In genomic region chr5:39082995-39083394, GRCh38 we compare ENCODE assay signal across 25 cellular contexts. TPM values are rescaled to one million over a fixed set of nuclear protein-coding genes. Genes with fewer than 3 reads are reported as not detected.
DNase-seq lines count a peak whose midpoint lies in the region; ATAC-seq, FAIRE-seq and TF ChIP-seq lines count a peak whose summit lies in the region.
"Had no signal": no experiment of that assay in that cellular context is flagged by ENCODE, and none has a peak within 500 bp of the region (broad histone marks: within the 10 kb centered on the region; RNA-seq: fewer than 3 reads in every experiment).

No MANE protein-coding gene starts in this region.

- peaks cover 3% of the 10 kb centered on the region for H3K9me3 Mint-ChIP-seq in activated CD8-positive, alpha-beta T cell treated with anti-CD3 and anti-CD28 coated beads for 36 hours
- H3K9me3 Mint-ChIP-seq in activated CD8-positive, alpha-beta T cell treated with anti-CD3 and anti-CD28 coated beads, Interleukin-2, amount 10 ng/mL, durations not matched to agents 7 days and 5 days (ENCODE audit: insufficient read depth): no peaks in the 10 kb centered on the region
- H3K9me3 Mint-ChIP-seq in activated T-helper 17 cell treated with anti-CD3 and anti-CD28 coated beads, Interleukin-2, amount 50 U/mL, for 72 hours: peaks cover 5% of the 10 kb centered on the region
- H3K9me3 Mint-ChIP-seq in glutamatergic neuron (ENCODE audit: unreplicated experiment): no peaks in the 10 kb centered on the region

- CTCF ChIA-PET in activated CD8-positive, alpha-beta T cell treated with anti-CD3 and anti-CD28 coated beads for 36 hours (lab: Charles Lee): interaction anchor here (0.6 to 1.5 kb wide), 3 partner anchors 8 to 124 kb away, joined by 3 to 4 read pairs (median 3); no protein-coding TSS in a partner anchor
- CTCF ChIA-PET in activated CD8-positive, alpha-beta T cell treated with anti-CD3 and anti-CD28 coated beads, Interleukin-2, amount 10 ng/mL, durations not matched to agents 7 days and 5 days (lab: Charles Lee): no interaction called here
- CTCF ChIA-PET in K562 (lab: Yijun Ruan, JAX; ENCODE audit: low intra/inter-chr PET ratio): no interaction called here

- no peak for TF ChIP-seq EP300 in K562 (IDR thresholded peaks at IDR 0.05; ENCODE audit: low read length)

- TF ChIP-seq RAD21 in K562 (CRISPR knock-in tag; conservative IDR thresholded peaks at IDR 0.05 in 1 of 2, IDR thresholded peaks at IDR 0.05 in 1 of 2): no peak

- no peak overlapping the region for H2AFZ ChIP-seq in K562 (ENCODE audit: low read depth, low read length)

- peaks cover 23% of the 10 kb centered on the region for H3K27me3 Mint-ChIP-seq in activated CD8-positive, alpha-beta T cell treated with anti-CD3 and anti-CD28 coated beads for 36 hours
- peaks cover 27% of the 10 kb centered on the region for H3K27me3 Mint-ChIP-seq in activated CD8-positive, alpha-beta T cell treated with anti-CD3 and anti-CD28 coated beads, Interleukin-2, amount 10 ng/mL, durations not matched to agents 7 days and 5 days (ENCODE audit: low read depth)
- H3K27me3 Mint-ChIP-seq in activated T-helper 17 cell treated with anti-CD3 and anti-CD28 coated beads, Interleukin-2, amount 50 U/mL, for 72 hours: peaks cover 15% of the 10 kb centered on the region
- H3K27me3 Mint-ChIP-seq in glutamatergic neuron (ENCODE audit: unreplicated experiment): peaks cover 4% of the 10 kb centered on the region

- H3K4me1 ChIP-seq in K562 (replicated peaks in 1 of 2; ENCODE audit: control insufficient read depth in 2 of 2, insufficient read depth in 2 of 2, low read length in 2 of 2): no peaks in the 10 kb centered on the region; a peak in 1 of 5 replicates
- H3K4me1 ChIP-seq: BE2C, BLaER1 had no signal

- H3K79me2 ChIP-seq in K562 (ENCODE audit: control insufficient read depth, insufficient read depth, low read length): no peaks in the 10 kb centered on the region

- H3K27me3 ChIP-seq in K562 (ENCODE audit: control insufficient read depth in 2 of 2, insufficient read depth in 2 of 2, low read length in 2 of 2): no peaks in the 10 kb centered on the region
- H3K27me3 ChIP-seq: BLaER1 had no signal

- BruUV-seq in K562 (replicated peaks; lab: Mats Ljungman, UMichigan): no TSS peak

- POLR2A ChIA-PET in activated CD8-positive, alpha-beta T cell treated with anti-CD3 and anti-CD28 coated beads for 36 hours (lab: Charles Lee): no interaction called here
- POLR2A ChIA-PET in activated CD8-positive, alpha-beta T cell treated with anti-CD3 and anti-CD28 coated beads, Interleukin-2, amount 10 ng/mL, durations not matched to agents 7 days and 5 days (lab: Charles Lee): no interaction called here
- POLR2A ChIA-PET in K562 (lab: Yijun Ruan, JAX): interaction anchor here (0.7 kb wide), 1 partner anchor 69 kb away, joined by 3 read pairs; no protein-coding TSS in a partner anchor

- no peak overlapping the region for H3K27ac Mint-ChIP-seq in activated CD8-positive, alpha-beta T cell treated with anti-CD3 and anti-CD28 coated beads for 36 hours
- H3K27ac Mint-ChIP-seq in activated CD8-positive, alpha-beta T cell treated with anti-CD3 and anti-CD28 coated beads, Interleukin-2, amount 10 ng/mL, durations not matched to agents 7 days and 5 days: no peak overlapping the region
- H3K27ac Mint-ChIP-seq in activated T-helper 17 cell treated with anti-CD3 and anti-CD28 coated beads, Interleukin-2, amount 50 U/mL, for 72 hours: peak overlapping the region; percentile 90
- H3K27ac Mint-ChIP-seq in glutamatergic neuron (ENCODE audit: unreplicated experiment): no peak overlapping the region
- H3K27ac Mint-ChIP-seq: CD4-positive, alpha-beta memory T cell; CD4-positive, CD25-positive, alpha-beta regulatory T cell; CD8-positive, alpha-beta memory T cell had no signal

- H3K36me3 ChIP-seq in K562 (ENCODE audit: control insufficient read depth, insufficient read depth, low read length): no peaks in the 10 kb centered on the region
- H3K36me3 ChIP-seq: BE2C, BLaER1 had no signal

- intact Hi-C loops in activated CD8-positive, alpha-beta T cell treated with anti-CD3 and anti-CD28 coated beads for 36 hours (cut with micrococcal nuclease): no loop called here
- intact Hi-C loops in K562 (cut with micrococcal nuclease): loop anchor here (5.0 to 10.0 kb wide), 4 partner anchors 134 to 638 kb away; partner anchors contain the start of gene FYB1

- ATAC-seq in activated CD8-positive, alpha-beta T cell treated with anti-CD3 and anti-CD28 coated beads for 36 hours: no peak
- no peak for ATAC-seq in activated CD8-positive, alpha-beta T cell treated with anti-CD3 and anti-CD28 coated beads, Interleukin-2, amount 10 ng/mL, durations not matched to agents 7 days and 5 days
- peak; percentile 72 for ATAC-seq in activated T-helper 17 cell treated with anti-CD3 and anti-CD28 coated beads, Interleukin-2, amount 50 U/mL, for 72 hours (replicated peaks)
- ATAC-seq in K562: no peak
- ATAC-seq: GM12878 had no signal

- H3K4me1 Mint-ChIP-seq in activated CD8-positive, alpha-beta T cell treated with anti-CD3 and anti-CD28 coated beads for 36 hours (ENCODE audit: low read depth): peaks cover 9% of the 10 kb centered on the region
- H3K4me1 Mint-ChIP-seq in activated CD8-positive, alpha-beta T cell treated with anti-CD3 and anti-CD28 coated beads, Interleukin-2, amount 10 ng/mL, durations not matched to agents 7 days and 5 days (ENCODE audit: low read depth): peaks cover 7% of the 10 kb centered on the region
- H3K4me1 Mint-ChIP-seq in activated T-helper 17 cell treated with anti-CD3 and anti-CD28 coated beads, Interleukin-2, amount 50 U/mL, for 72 hours: peaks cover 12% of the 10 kb centered on the region
- no peaks in the 10 kb centered on the region for H3K4me1 Mint-ChIP-seq in glutamatergic neuron (ENCODE audit: low read depth, unreplicated experiment)

- DNase-seq in activated CD8-positive, alpha-beta T cell treated with anti-CD3 and anti-CD28 coated beads for 36 hours: peak; percentile 26
- DNase-seq in activated CD8-positive, alpha-beta T cell treated with anti-CD3 and anti-CD28 coated beads, Interleukin-2, amount 10 ng/mL, durations not matched to agents 7 days and 5 days: no peak
- DNase-seq in K562 (ENCODE audit: extremely low read depth in 1 of 4, low spot score in 3 of 4) (no peak), glutamatergic neuron (no peak)
- DNase-seq: 8988T; ACHN; BE2C; C1 segment of cervical spinal cord; CD4-positive, alpha-beta memory T cell; CD4-positive, CD25-positive, alpha-beta regulatory T cell; CD8-positive, alpha-beta memory T cell; COR-L47; DMS 273 treated with DMSO at 0.1 percent for 48 hours; DMS153; DMS53; DMS79; DND-41; EL; GDM1 had no signal

- H4K20me1 ChIP-seq in K562 (replicated peaks; ENCODE audit: control insufficient read depth, insufficient read depth, low read length): no peaks in the 10 kb centered on the region
- H4K20me1 ChIP-seq: BLaER1 had no signal

- no peaks in the 10 kb centered on the region for H3K9me3 ChIP-seq in K562 (replicated peaks; ENCODE audit: control insufficient read depth, insufficient read depth, low read depth, low read length)
- H3K9me3 ChIP-seq: BE2C, BLaER1 had no signal

- in situ Hi-C loops in K562 (cut with MboI): no loop called here

- no peak for TF ChIP-seq CTCF in activated CD8-positive, alpha-beta T cell treated with anti-CD3 and anti-CD28 coated beads for 36 hours (IDR thresholded peaks at IDR 0.05)
- TF ChIP-seq CTCF in K562 (IDR thresholded peaks at IDR 0.05 in 2 of 3, conservative IDR thresholded peaks at IDR 0.05 in 1 of 3; ENCODE audit: insufficient read depth in 2 of 3, low read depth in 1 of 3, low read length in 3 of 3) (no peak), glutamatergic neuron (IDR thresholded peaks at IDR 0.05; ENCODE audit: partially characterized antibody, unreplicated experiment) (no peak)

- no peak overlapping the region for H3K9ac ChIP-seq in K562 (ENCODE audit: insufficient read depth in 1 of 2, low read depth in 2 of 2, low read length in 2 of 2)
- H3K9ac ChIP-seq: BLaER1 had no signal

- no peaks in the 10 kb centered on the region for H3K9me1 ChIP-seq in K562 (ENCODE audit: control insufficient read depth, insufficient read depth, low read length)

- no peak for TF ChIP-seq POLR2A in K562 (conservative IDR thresholded peaks at IDR 0.05)

- H3K4me3 ChIP-seq in K562: no peak overlapping the region
- H3K4me3 ChIP-seq: BLaER1, GM12878 had no signal

- no peak overlapping the region for H3K4me3 Mint-ChIP-seq in activated CD8-positive, alpha-beta T cell treated with anti-CD3 and anti-CD28 coated beads for 36 hours
- no peak overlapping the region for H3K4me3 Mint-ChIP-seq in activated CD8-positive, alpha-beta T cell treated with anti-CD3 and anti-CD28 coated beads, Interleukin-2, amount 10 ng/mL, durations not matched to agents 7 days and 5 days
- H3K4me3 Mint-ChIP-seq in activated T-helper 17 cell treated with anti-CD3 and anti-CD28 coated beads, Interleukin-2, amount 50 U/mL, for 72 hours: peak overlapping the region; percentile 61
- H3K4me3 Mint-ChIP-seq in glutamatergic neuron (ENCODE audit: unreplicated experiment): no peak overlapping the region
- H3K4me3 Mint-ChIP-seq: CD14-positive monocyte; CD4-positive, CD25-positive, alpha-beta regulatory T cell; CD8-positive, alpha-beta memory T cell had no signal

- no peak overlapping the region for H3K27ac ChIP-seq in K562 (ENCODE audit: extremely low read depth, low read depth, low read length)
- H3K27ac ChIP-seq: BLaER1 had no signal

- no peak overlapping the region for H3K4me2 ChIP-seq in K562 (ENCODE audit: insufficient read depth, low read length)
- H3K4me2 ChIP-seq: BLaER1 had no signal

- H3K36me3 Mint-ChIP-seq in activated CD8-positive, alpha-beta T cell treated with anti-CD3 and anti-CD28 coated beads for 36 hours (ENCODE audit: low read depth): no peaks in the 10 kb centered on the region
- no peaks in the 10 kb centered on the region for H3K36me3 Mint-ChIP-seq in activated CD8-positive, alpha-beta T cell treated with anti-CD3 and anti-CD28 coated beads, Interleukin-2, amount 10 ng/mL, durations not matched to agents 7 days and 5 days (ENCODE audit: low read depth)
- peaks cover 5% of the 10 kb centered on the region for H3K36me3 Mint-ChIP-seq in activated T-helper 17 cell treated with anti-CD3 and anti-CD28 coated beads, Interleukin-2, amount 50 U/mL, for 72 hours (ENCODE audit: low read depth)
- H3K36me3 Mint-ChIP-seq in glutamatergic neuron (ENCODE audit: unreplicated experiment): no peaks in the 10 kb centered on the region
- H3K36me3 Mint-ChIP-seq: CD14-positive monocyte; CD4-positive, alpha-beta memory T cell; CD4-positive, CD25-positive, alpha-beta regulatory T cell had no signal

- no peak for FAIRE-seq in K562 (lab: Jason Lieb, UNC)
- FAIRE-seq: GM12878, GM12892, GM18507 had no signal

- whole genome bisulfite sequencing in K562 (ENCODE audit: insufficient coverage, low coverage, missing lambda C conversion rate): 55% methylated on average over 3 of the region's 3 CpGs

RNA-seq across cellular contexts. Expression of gene RICTOR, which starts 8.8 kb away (rescaled TPM):
- 10 to 100 TPM; 23.9 to 26.1 TPM for total RNA-seq in activated CD8-positive, alpha-beta T cell treated with anti-CD3 and anti-CD28 coated beads for 36 hours
- 10 to 100 TPM; 38.8 to 41.6 TPM for total RNA-seq in activated CD8-positive, alpha-beta T cell treated with anti-CD3 and anti-CD28 coated beads, Interleukin-2, amount 10 ng/mL, durations not matched to agents 7 days and 5 days
- 10 to 100 TPM; 35.1 to 84.8 TPM for total RNA-seq in activated T-helper 17 cell treated with anti-CD3 and anti-CD28 coated beads, Interleukin-2, amount 50 U/mL, for 72 hours
- total RNA-seq in K562 (2011; cell fraction: chromatin; rRNA removed; ENCODE audit: low replicate concordance): 131 and 332 TPM in 2 replicates
- total RNA-seq in K562 (2011; cell fraction: nucleolus; rRNA removed): 38.0 and 56.7 TPM in 2 replicates
- 86.9 and 126 TPM in 2 replicates for total RNA-seq in K562 (2011; cell fraction: nucleoplasm; rRNA removed)
- total RNA-seq in K562 (2014; rRNA removed) (18.1 and 22.6 TPM in 2 replicates), K562 (2014; rRNA removed; fragmentation: Illumina TruSeq; extraction: Trizol) (37.6 and 47.4 TPM in 2 replicates), K562 (2015; rRNA removed; fragmentation: Illumina TruSeq; extraction: Trizol) (32.3 and 35.2 TPM in 2 replicates), K562 (2021) (41.0 and 43.2 TPM in 2 replicates), glutamatergic neuron (ENCODE audit: unreplicated experiment) (39.3 TPM)
- polyA plus RNA-seq in K562 (2011; rRNA removed) (31.7 and 46.6 TPM in 2 replicates), K562 (2014; fragmentation: Illumina TruSeq; extraction: Trizol) (18.8 and 19.7 TPM in 2 replicates), K562 (2014; fragmentation: Nextera tagmentation; extraction: Ambion mirVana) (10 to 100 TPM; 13.9 to 15.9 TPM), K562 (2014; rRNA removed) (14.2 and 17.0 TPM in 2 replicates)
- polyA plus RNA-seq in K562 (2011; cell fraction: cytosol; rRNA removed): 9.1 and 16.2 TPM in 2 replicates
- polyA plus RNA-seq in K562 (2011; cell fraction: nucleus; rRNA removed): 58.1 and 62.5 TPM in 2 replicates
- polyA plus RNA-seq in K562 (2012): 11.7 and 13.1 TPM in 2 replicates
- 205 and 242 TPM in 2 replicates for polyA minus RNA-seq in K562 (2011; rRNA and poly(A)+ RNA removed)
- 41.3 and 55.6 TPM in 2 replicates for polyA minus RNA-seq in K562 (2011; cell fraction: cytosol; rRNA and poly(A)+ RNA removed)
- polyA minus RNA-seq in K562 (2011; cell fraction: nucleus; rRNA and poly(A)+ RNA removed): 123 and 176 TPM in 2 replicates
